ENCODE assay signal across 22 cellular contexts in the genomic region with DNA sequence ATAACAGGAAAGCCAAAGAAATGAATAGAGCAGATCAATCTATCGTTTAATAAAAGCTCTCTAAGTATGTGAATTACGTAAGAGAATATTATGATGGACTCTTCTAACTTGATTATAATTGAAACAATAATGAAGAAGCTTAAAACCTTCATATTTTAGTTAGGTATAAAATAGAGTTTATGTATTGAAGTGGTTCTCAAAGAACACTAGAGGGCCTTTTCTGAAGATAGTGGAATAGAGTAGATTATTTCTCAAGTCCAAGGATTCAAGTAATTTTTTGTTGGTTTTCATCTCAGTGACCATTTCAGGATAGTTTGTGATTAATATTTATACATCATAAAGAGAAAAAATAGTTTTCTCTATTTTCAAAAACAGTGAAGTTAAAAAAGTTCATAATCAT.
DNase-seq lines count a peak whose midpoint lies in the region; ATAC-seq, FAIRE-seq and TF ChIP-seq lines count a peak whose summit lies in the region.
"Had no signal": no experiment of that assay in that cellular context is flagged by ENCODE, and none has a peak within 500 bp of the region (broad histone marks: within the 10 kb centered on the region; RNA-seq: fewer than 3 reads in every experiment).

No MANE protein-coding gene starts in this region.

- H3K27ac ChIP-seq in C4-2B (no peak overlapping the region), kidney (ENCODE audit: low read depth in 2 of 2, low read length in 2 of 2) (no peak overlapping the region)
- H3K27ac ChIP-seq: BLaER1 had no signal

- FAIRE-seq in TTC549 (lab: Jason Lieb, UNC) (peak; percentile 83), kidney (lab: Jason Lieb, UNC) (peak; percentile 13)
- FAIRE-seq: RCC 7860 had no signal

- H3K4me1 Mint-ChIP-seq in HFFc6 (ENCODE audit: low read depth) = no peaks in the 10 kb centered on the region

- H3K4me1 ChIP-seq in kidney (ENCODE audit: control insufficient read depth in 1 of 2, insufficient read depth in 1 of 2, low read depth in 1 of 2, low read length in 2 of 2) = no peaks in the 10 kb centered on the region
- H3K4me1 ChIP-seq: BLaER1 had no signal

- no peak for DNase-seq in HFFc6
- no peak for DNase-seq in kidney
- DNase-seq in KG1 (lab: John Stamatoyannopoulos, UW) = no peak
- DNase-seq: Calu3; CD8-positive, alpha-beta T cell; DMS153; GF-D8; H7; KBM-7; NCI-H1105 treated with DMSO at 0.1 percent for 48 hours; NCI-H2081; NCI-H2171; NCI-H345; NCI-H524; NCI-H82; Right ventricle myocardium superior had no signal

- H3K36me3 ChIP-seq in kidney (ENCODE audit: control insufficient read depth in 1 of 2, insufficient read depth in 2 of 2, low read length in 2 of 2) = peaks cover 20 to 35% of the 10 kb centered on the region in 2 donors

- H3K36me3 Mint-ChIP-seq in HFFc6 (ENCODE audit: low read depth) = peaks cover 14% of the 10 kb centered on the region

- TF ChIP-seq CTCF in C4-2B (conservative IDR thresholded peaks at IDR 0.05) = peak; percentile 14; the same call in 1 of the 2 replicates
- peak; percentile 26; the same call in 1 of the 2 replicates for TF ChIP-seq CTCF in HFFc6 (IDR thresholded peaks at IDR 0.05)
- TF ChIP-seq CTCF in kidney (IDR thresholded peaks at IDR 0.05; ENCODE audit: borderline replicate concordance, extremely low read depth, insufficient read depth) = no peak

- H3K9ac ChIP-seq in kidney (ENCODE audit: low read length in 2 of 2) = no peak overlapping the region
- H3K9ac ChIP-seq: BLaER1 had no signal

- no peak overlapping the region for H3K4me3 ChIP-seq in kidney (ENCODE audit: low read length in 2 of 2)
- H3K4me3 ChIP-seq: BLaER1 had no signal

- no peak for ATAC-seq in GM18498 (IDR thresholded peaks at IDR 0.05; ENCODE audit: unreplicated experiment)
- ATAC-seq in GM18870 (IDR thresholded peaks at IDR 0.05; ENCODE audit: unreplicated experiment) = no peak
- ATAC-seq: CD8-positive, alpha-beta T cell had no signal

- intact Hi-C loops in kidney (cut with DNase I) = no loop called here

- no peaks in the 10 kb centered on the region for H3K27me3 Mint-ChIP-seq in HFFc6 (ENCODE audit: insufficient read depth)

- H3K4me3 Mint-ChIP-seq in HFFc6 = no peak overlapping the region
- H3K4me3 Mint-ChIP-seq: CD8-positive, alpha-beta T cell had no signal

- H3K9me3 ChIP-seq in kidney (ENCODE audit: control insufficient read depth in 1 of 2, low read length in 2 of 2) = no peaks in the 10 kb centered on the region
- H3K9me3 ChIP-seq: BLaER1 had no signal

- no peaks in the 10 kb centered on the region for H3K9me3 Mint-ChIP-seq in HFFc6
- H3K9me3 Mint-ChIP-seq: CD8-positive, alpha-beta T cell had no signal

- no peak overlapping the region for H3K27ac Mint-ChIP-seq in HFFc6
- H3K27ac Mint-ChIP-seq: CD8-positive, alpha-beta T cell had no signal
